ENCODE assay signal across 23 cellular contexts in the genomic region with DNA sequence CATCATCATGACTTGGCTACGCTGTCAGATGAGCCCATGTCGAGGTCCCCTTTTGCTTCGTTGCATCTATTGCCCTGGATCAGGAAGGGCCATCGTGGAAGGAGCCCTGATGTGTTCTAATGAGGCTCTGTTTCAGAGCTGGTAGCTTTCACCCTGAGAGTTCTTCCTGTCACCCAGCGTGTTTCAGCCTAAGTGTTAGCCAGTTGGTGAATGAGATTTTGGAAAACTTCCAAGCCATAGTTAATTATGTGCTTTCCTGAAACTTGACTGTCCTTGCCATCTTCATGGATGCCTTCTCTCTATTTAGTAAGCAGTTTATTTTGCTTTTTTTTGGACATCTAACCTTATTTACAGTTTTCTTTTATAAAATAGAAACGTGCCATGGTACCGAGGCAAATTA.
A peak's percentile ranks its signal among the peaks of the same experiment; 100 is the strongest.
DNase-seq lines count a peak whose midpoint lies in the region; ATAC-seq and TF ChIP-seq lines count a peak whose summit lies in the region.
"Had no signal": no experiment of that assay in that cellular context is flagged by ENCODE, and none has a peak within 500 bp of the region (broad histone marks: within the 10 kb centered on the region; RNA-seq: fewer than 3 reads in every experiment).

No MANE protein-coding gene starts in this region.

- H3K9me3 ChIP-seq in body of pancreas = no peaks in the 10 kb centered on the region

- H3K9me3 Mint-ChIP-seq in type B pancreatic cell = peaks cover 4% of the 10 kb centered on the region

- WGBS in mesendoderm (ENCODE audit: extremely low coverage, insufficient coverage, low lambda C conversion rate) = no CpG with 5 or more reads among the region's 7 CpGs
- WGBS in body of pancreas, 2 donors = 81 to 83% methylated on average over 7 of the region's 7 CpGs

- H3K27ac ChIP-seq in KMS-11 (peak overlapping the region; percentile 42; the same call in 1 of the 2 replicates), mesendoderm (ENCODE audit: low read depth, low read length) (no peak overlapping the region), body of pancreas (no peak overlapping the region)
- H3K27ac ChIP-seq: 22Rv1, C4-2B, SK-N-MC had no signal

- H3K4me1 Mint-ChIP-seq in type B pancreatic cell (ENCODE audit: unreplicated experiment) = peaks cover 22% of the 10 kb centered on the region
- H3K4me1 Mint-ChIP-seq: CD8-positive, alpha-beta memory T cell; IgD-negative memory B cell; T-helper 17 cell had no signal

- H2AFZ ChIP-seq in KMS-11 (ENCODE audit: low read depth) = peak overlapping the region; percentile 30

- ATAC-seq in body of pancreas = no peak
- ATAC-seq: PC-3, T-helper 17 cell had no signal

- no peak overlapping the region for H3K27ac Mint-ChIP-seq in type B pancreatic cell
- H3K27ac Mint-ChIP-seq: IgD-negative memory B cell, T-helper 17 cell had no signal

- H3K27me3 ChIP-seq in KMS-11 (ENCODE audit: insufficient read depth, low read depth) = no peaks in the 10 kb centered on the region
- H3K27me3 ChIP-seq in mesendoderm (ENCODE audit: insufficient read depth, low read length, poor library complexity) = no peaks in the 10 kb centered on the region
- H3K27me3 ChIP-seq in body of pancreas = no peaks in the 10 kb centered on the region

- H2AK5ac ChIP-seq in mesendoderm (ENCODE audit: low read length) = no peak overlapping the region

- H3K4me3 ChIP-seq in KMS-11 (IDR thresholded peaks at IDR 0.05; ENCODE audit: insufficient read depth, low read depth, low read length) = no peak overlapping the region
- no peak overlapping the region for H3K4me3 ChIP-seq in mesendoderm (ENCODE audit: low read length)
- no peak overlapping the region for H3K4me3 ChIP-seq in body of pancreas
- H3K4me3 ChIP-seq: SK-N-MC had no signal

- H3K4me1 ChIP-seq in KMS-11 (ENCODE audit: low read depth, poor library complexity, severe bottlenecking) (peaks cover 34% of the 10 kb centered on the region), mesendoderm (ENCODE audit: control insufficient read depth, low read depth, low read length) (no peaks in the 10 kb centered on the region), body of pancreas (no peaks in the 10 kb centered on the region)

- H2BK15ac ChIP-seq in mesendoderm (replicated peaks; ENCODE audit: low read depth) = no peak overlapping the region

- intact Hi-C loops in body of pancreas (cut with DNase I) = no loop called here

- H4K5ac ChIP-seq in mesendoderm (ENCODE audit: low read length) = no peak overlapping the region

- H3K4ac ChIP-seq in mesendoderm (ENCODE audit: low read depth, low read length) = no peak overlapping the region

- H4K8ac ChIP-seq in mesendoderm (ENCODE audit: low read depth, low read length) = no peak overlapping the region

- H3K18ac ChIP-seq in mesendoderm (ENCODE audit: low read length) = no peak overlapping the region

- no peak overlapping the region for H3K56ac ChIP-seq in mesendoderm (ENCODE audit: low read length)

- H3K27me3 Mint-ChIP-seq in type B pancreatic cell = peaks cover 14% of the 10 kb centered on the region
- H3K27me3 Mint-ChIP-seq: CD8-positive, alpha-beta memory T cell; IgD-negative memory B cell; T-helper 17 cell had no signal

- H3K36me3 ChIP-seq in KMS-11 (ENCODE audit: insufficient read depth) = no peaks in the 10 kb centered on the region
- H3K36me3 ChIP-seq in mesendoderm (ENCODE audit: control insufficient read depth, insufficient read depth, low read length) = no peaks in the 10 kb centered on the region
- no peaks in the 10 kb centered on the region for H3K36me3 ChIP-seq in body of pancreas (replicated peaks in 1 of 2; ENCODE audit: insufficient read depth in 1 of 2, low read depth in 2 of 2)

- H3K79me1 ChIP-seq in mesendoderm (ENCODE audit: low read length) = no peaks in the 10 kb centered on the region

- H2BK5ac ChIP-seq in mesendoderm (ENCODE audit: low read length) = no peak overlapping the region

- no peak overlapping the region for H3K23ac ChIP-seq in mesendoderm (ENCODE audit: low read length)

- H3K4me3 Mint-ChIP-seq in type B pancreatic cell = no peak overlapping the region
- H3K4me3 Mint-ChIP-seq: CD8-positive, alpha-beta memory T cell; IgD-negative memory B cell; T-helper 17 cell had no signal

- no peaks in the 10 kb centered on the region for H3K36me3 Mint-ChIP-seq in type B pancreatic cell
- H3K36me3 Mint-ChIP-seq: CD8-positive, alpha-beta memory T cell; IgD-negative memory B cell had no signal

- TF ChIP-seq POLR2A in body of pancreas (IDR thresholded peaks at IDR 0.05) = no peak

- no peak overlapping the region for H3K9ac ChIP-seq in KMS-11
- H3K9ac ChIP-seq in mesendoderm (ENCODE audit: low read length) = no peak overlapping the region

- no peaks in the 10 kb centered on the region for H3K79me2 ChIP-seq in KMS-11 (ENCODE audit: insufficient read depth, low read depth)
- no peaks in the 10 kb centered on the region for H3K79me2 ChIP-seq in mesendoderm (ENCODE audit: control insufficient read depth, insufficient read depth, low read length)

- peak overlapping the region; percentile 3 for H2BK120ac ChIP-seq in mesendoderm (ENCODE audit: low read depth, low read length)

- peak; percentile 3 to 62 for DNase-seq in NCI-H2081 (lab: John Stamatoyannopoulos, UW)
- DNase-seq in NCI-H2081 treated with DMSO at 0.1 percent for 48 hours (lab: John Stamatoyannopoulos, UW) = no peak
- DNase-seq in NCI-H82 (lab: John Stamatoyannopoulos, UW) = peak; percentile 47
- no peak for DNase-seq in mesendoderm
- DNase-seq in type B pancreatic cell (ENCODE audit: extremely low spot score, unreplicated experiment) = no peak
- no peak for DNase-seq in activated naive CD4-positive, alpha-beta T cell treated with anti-CD3 and anti-CD28 coated beads, Interleukin-2, amount 50 U/mL, for 16 hours
- no peak for DNase-seq in body of pancreas
- DNase-seq: CD8-positive, alpha-beta memory T cell; EL; Karpas-422; NCI-H1436; NCI-H187 treated with DMSO at 0.1 percent for 48 hours; NCI-H2227 treated with DMSO at 0.1 percent for 48 hours; NCI-H526 treated with DMSO at 0.1 percent for 48 hours; PC-3; Right ventricle myocardium superior; SW 1271; T-helper 17 cell had no signal

- no peaks in the 10 kb centered on the region for H4K20me1 ChIP-seq in KMS-11 (ENCODE audit: insufficient read depth)

- TF ChIP-seq CTCF in KMS-11 (conservative IDR thresholded peaks at IDR 0.05; ENCODE audit: low read depth, low read length) = no peak
- no peak for TF ChIP-seq CTCF in type B pancreatic cell (conservative IDR thresholded peaks at IDR 0.05)
- TF ChIP-seq CTCF in body of pancreas (IDR thresholded peaks at IDR 0.05) = no peak

- H3K4me2 ChIP-seq in KMS-11 = peak overlapping the region; percentile 71
- H3K4me2 ChIP-seq in mesendoderm (ENCODE audit: low read length) = no peak overlapping the region

Comparison
In these comparisons a context has a peak if more than half of its experiments do, and no peak if none do; other contexts are left out.
1. DNase-seq: peak in NCI-H2081 (2 of 2) and NCI-H82 (single experiment); none in NCI-H2081 treated with DMSO at 0.1 percent for 48 hours (single experiment), mesendoderm (single experiment), type B pancreatic cell (single experiment), activated naive CD4-positive, alpha-beta T cell treated with anti-CD3 and anti-CD28 coated beads, Interleukin-2, amount 50 U/mL, for 16 hours (single experiment) and body of pancreas (0 of 4).